ENCODE assay signal across 9 cellular contexts in the genomic region with DNA sequence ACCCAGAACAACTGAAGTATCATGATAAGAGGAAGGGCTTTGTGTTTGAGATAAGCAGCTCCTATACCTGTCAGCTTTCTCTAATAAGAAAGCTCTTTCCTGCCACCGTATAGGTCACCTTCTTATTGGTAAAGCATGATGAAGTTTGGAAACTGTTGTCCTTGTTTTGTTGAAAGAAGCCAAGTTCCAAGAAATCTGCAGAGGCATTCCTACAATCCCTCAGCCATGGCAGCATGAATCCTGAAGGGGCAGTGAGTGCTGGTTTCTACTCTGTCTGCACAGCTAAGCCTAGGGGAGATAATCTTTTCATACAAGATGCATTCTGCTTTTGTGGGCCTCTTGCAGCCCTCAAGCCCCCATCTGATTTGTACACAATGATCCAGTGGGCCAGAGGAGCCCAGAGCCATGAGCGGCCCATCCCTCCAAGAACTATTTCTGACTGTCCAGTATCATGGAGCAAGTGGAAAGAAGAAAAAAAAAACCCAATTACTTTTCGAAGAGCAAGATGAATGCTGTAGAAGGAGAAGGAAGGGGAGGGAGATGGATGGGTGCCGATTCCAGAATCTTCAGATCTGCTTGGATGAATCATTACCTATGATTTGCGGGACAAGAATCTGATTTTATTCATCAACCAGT. TPM values are rescaled to one million over a fixed set of nuclear protein-coding genes. Genes with fewer than 3 reads are reported as not detected.
DNase-seq lines count a peak whose midpoint lies in the region; ATAC-seq and TF ChIP-seq lines count a peak whose summit lies in the region.
"Had no signal": no experiment of that assay in that cellular context is flagged by ENCODE, and none has a peak within 500 bp of the region (broad histone marks: within the 10 kb centered on the region; RNA-seq: fewer than 3 reads in every experiment).

No MANE protein-coding gene starts in this region.

- ATAC-seq in right lobe of liver, result no peak
- ATAC-seq: stimulated activated naive CD8-positive, alpha-beta T cell treated with anti-CD3 and anti-CD28 coated beads, Interleukin-15, Interleukin-2, amounts not matched to agents 100 U/mL and 50 U/mL, for 24 hours had no signal

- H3K36me3 ChIP-seq in right lobe of liver (peaks cover 0 to 4% (median 1%) of the 10 kb centered on the region in 4 donors), thyroid gland (peaks cover 0 to 3% of the 10 kb centered on the region in 2 donors)

- DNase-seq in DMS 273 (lab: John Stamatoyannopoulos, UW; ENCODE audit: unreplicated experiment), result peak; percentile 19
- DNase-seq in DMS 273 treated with DMSO at 0.1 percent for 48 hours (lab: John Stamatoyannopoulos, UW), result no peak
- peak in 1 of 2 donors; percentile 69 for DNase-seq in cardiac fibroblast (ENCODE audit: low read depth in 2 of 2)
- DNase-seq in right lobe of liver, result no peak
- peak; percentile 30 to 43 for DNase-seq in thyroid gland
- no peak for DNase-seq in SW480 (ENCODE audit: low spot score)
- DNase-seq in OCI-M2 (lab: John Stamatoyannopoulos, UW; ENCODE audit: unreplicated experiment), result no peak
- DNase-seq in T-helper 9 cell, result no peak
- DNase-seq: stimulated activated naive CD8-positive, alpha-beta T cell treated with anti-CD3 and anti-CD28 coated beads, Interleukin-15, Interleukin-2, amounts not matched to agents 100 U/mL and 50 U/mL, for 24 hours had no signal

- peak overlapping the region; percentile 25 to 75 for H3K4me3 ChIP-seq in cardiac fibroblast (replicated peaks in 1 of 2; ENCODE audit: low read depth in 2 of 2, low read length in 2 of 2)
- H3K4me3 ChIP-seq in right lobe of liver, result peak overlapping the region in 1 of 3 donors; percentile 53
- no peak overlapping the region for H3K4me3 ChIP-seq in thyroid gland (replicated peaks in 1 of 3)

- 69% methylated on average over 5 of the region's 5 CpGs for WGBS in right lobe of liver (ENCODE audit: insufficient coverage, low coverage, low lambda C conversion rate, missing lambda C conversion rate)
- 63 to 64% methylated on average over 5 of the region's 5 CpGs for WGBS in thyroid gland, 2 donors

- H3K27me3 ChIP-seq in right lobe of liver (no peaks in the 10 kb centered on the region), thyroid gland (no peaks in the 10 kb centered on the region)

- peaks cover 0 to 13% (median 0%) of the 10 kb centered on the region in 4 donors for H3K4me1 ChIP-seq in right lobe of liver
- H3K4me1 ChIP-seq in thyroid gland, result peaks cover 8% of the 10 kb centered on the region in 2 donors

- no peaks in the 10 kb centered on the region for H3K9me3 ChIP-seq in right lobe of liver
- no peaks in the 10 kb centered on the region for H3K9me3 ChIP-seq in thyroid gland

- intact Hi-C loops in right lobe of liver (cut with DNase I) (loop anchor here (10.0 kb wide), 2 partner anchors 274 to 454 kb away; no protein-coding TSS in a partner anchor), thyroid gland (cut with DNase I) (no loop called here)

- H3K27ac ChIP-seq in right lobe of liver, result peak overlapping the region in 2 of 3 donors; percentile 75 to 79
- H3K27ac ChIP-seq in thyroid gland, result no peak overlapping the region

- TF ChIP-seq CTCF in cardiac fibroblast (IDR thresholded peaks at IDR 0.05; ENCODE audit: low read depth, low read length) (peak; percentile 28), right lobe of liver (IDR thresholded peaks at IDR 0.05) (no peak), thyroid gland (IDR thresholded peaks at IDR 0.05) (peak in 1 of 6 experiments; percentile 16)

- TF ChIP-seq POLR2A in right lobe of liver (IDR thresholded peaks at IDR 0.05) (no peak), thyroid gland (IDR thresholded peaks at IDR 0.05) (no peak)

RNA-seq across cellular contexts. Expression of gene THBS1, which starts 1.9 kb away (rescaled TPM):
- total RNA-seq in right lobe of liver, result 100 to 1,000 TPM in 1 of 6 experiments, 10 to 100 TPM in 5; 10.7 to 253 (median 64.6) TPM
- total RNA-seq in thyroid gland, result 100 to 1,000 TPM in 1 of 4 donors, 10 to 100 TPM in 3; 15.3 to 155 (median 57.8) TPM

Comparison
In these comparisons a context has a peak if more than half of its experiments do, and no peak if none do; other contexts are left out.
1. DNase-seq: peak in DMS 273 (single experiment) and thyroid gland (2 of 2); none in DMS 273 treated with DMSO at 0.1 percent for 48 hours (single experiment), right lobe of liver (0 of 3), SW480 (single experiment), OCI-M2 (single experiment) and T-helper 9 cell (single experiment).
2. H3K4me3 ChIP-seq: peak in cardiac fibroblast (2 of 2); none in thyroid gland (0 of 3).
3. H3K27ac ChIP-seq: peak in right lobe of liver (2 of 3); none in thyroid gland (0 of 3).